ENCODE assay signal across 8 cellular contexts in genomic region chr11:61332823-61333637, GRCh38. TPM values are rescaled to one million over a fixed set of nuclear protein-coding genes. Genes with fewer than 3 reads are reported as not detected.
DNase-seq lines count a peak whose midpoint lies in the region; ATAC-seq lines count a peak whose summit lies in the region.

Gene DDB1, minus strand, starts transcription at chr11:61333105. Its CDS starts 137 bp downstream, at chr11:61332968.
Gene TKFC, plus strand, starts transcription at chr11:61333228. Its CDS starts 1,501 bp downstream, at chr11:61334729.

- ATAC-seq in GM21360 (IDR thresholded peaks at IDR 0.05; ENCODE audit: unreplicated experiment) = peak; percentile 86

- DNase-seq in CMK (ENCODE audit: low read depth) = peak; percentile 83
- DNase-seq in HT1080 (ENCODE audit: low read depth) = peak; percentile 94
- DNase-seq in NOMO-1 (lab: John Stamatoyannopoulos, UW; ENCODE audit: unreplicated experiment in 2 of 2) = peak; percentile 85 to 94
- peak; percentile 94 for DNase-seq in effector CD8-positive, alpha-beta T cell (lab: John Stamatoyannopoulos, UW)
- peak; percentile 91 to 92 for DNase-seq in lung microvascular endothelial cell (ENCODE audit: low read depth in 2 of 2)
- peak; percentile 93 to 95 (median 95) for DNase-seq in stimulated activated CD4-positive, alpha-beta T cell treated with anti-CD3 and anti-CD28 coated beads, TNF-alpha, amount 100 ng/mL, for 4 hours (ENCODE audit: low read depth in 3 of 3)

- CTCF ChIA-PET in activated CD8-positive, alpha-beta memory T cell treated with anti-CD3 and anti-CD28 coated beads for 36 hours (lab: Charles Lee) = interaction anchor here (0.6 to 6.4 kb wide), 3 partner anchors 28 to 54 kb away, joined by 3 to 99 read pairs (median 29); partner anchors contain the start of genes CYB561A3 and TMEM138

- POLR2A ChIA-PET in activated CD8-positive, alpha-beta memory T cell treated with anti-CD3 and anti-CD28 coated beads for 36 hours (lab: Charles Lee) = interaction anchor here (0.9 to 2.0 kb wide), 6 partner anchors 28 to 96 kb away, joined by 4 to 10 read pairs (median 6); partner anchors contain the start of genes CPSF7, CYB561A3, SDHAF2 and TMEM138

RNA-seq across cellular contexts. Expression of gene DDB1, which starts in this region (rescaled TPM):
- total RNA-seq in HT1080 (2014; rRNA removed; shearing (Covaris generic)) = 253 and 271 TPM in 2 replicates
- 151 and 162 TPM in 2 replicates for polyA plus RNA-seq in HT1080 (2015; cell fraction: cytosol; rRNA removed)
- polyA plus RNA-seq in HT1080 (2015; cell fraction: nucleus; rRNA removed) = 336 and 347 TPM in 2 replicates
- total RNA-seq in activated CD8-positive, alpha-beta memory T cell treated with anti-CD3 and anti-CD28 coated beads for 36 hours = 100 to 1,000 TPM; 312 to 319 TPM
- total RNA-seq in lung microvascular endothelial cell = 234 and 238 TPM in 2 replicates

RNA-seq across cellular contexts. Expression of gene TKFC, which starts in this region (rescaled TPM):
- 48.8 and 56.6 TPM in 2 replicates for total RNA-seq in HT1080 (2014; rRNA removed; shearing (Covaris generic))
- 67.0 and 67.5 TPM in 2 replicates for polyA plus RNA-seq in HT1080 (2015; cell fraction: cytosol; rRNA removed)
- polyA plus RNA-seq in HT1080 (2015; cell fraction: nucleus; rRNA removed) = 165 and 176 TPM in 2 replicates
- total RNA-seq in activated CD8-positive, alpha-beta memory T cell treated with anti-CD3 and anti-CD28 coated beads for 36 hours = 10 to 100 TPM; 68.7 to 70.3 TPM
- 10.0 and 14.5 TPM in 2 replicates for total RNA-seq in lung microvascular endothelial cell

Comparison
In these comparisons a context has a peak if more than half of its experiments do, and no peak if none do; other contexts are left out.
1. Peak in every context shown above with its lines: DNase-seq and ATAC-seq.